13 cellular contexts compared by ENCODE assay signal in genomic region chr10:70191161-70191770, GRCh38. TPM values are rescaled to one million over a fixed set of nuclear protein-coding genes. Genes with fewer than 3 reads are reported as not detected.
DNase-seq lines count a peak whose midpoint lies in the region; ATAC-seq and TF ChIP-seq lines count a peak whose summit lies in the region.
"Had no signal": no experiment of that assay in that cellular context is flagged by ENCODE, and none has a peak within 500 bp of the region (broad histone marks: within the 10 kb centered on the region; RNA-seq: fewer than 3 reads in every experiment).

No MANE protein-coding gene starts in this region.

- H3K36me3 ChIP-seq in colonic mucosa: no peaks in the 10 kb centered on the region
- no peaks in the 10 kb centered on the region for H3K36me3 ChIP-seq in osteoblast (ENCODE audit: insufficient read depth, low read length)
- H3K36me3 ChIP-seq in OCI-LY7 (ENCODE audit: insufficient read depth, low read length): peaks cover 4% of the 10 kb centered on the region; the same call in 1 of the 2 replicates
- no peaks in the 10 kb centered on the region for H3K36me3 ChIP-seq in aorta (ENCODE audit: control insufficient read depth in 1 of 2, insufficient read depth in 2 of 2, low read length in 1 of 2)
- H3K36me3 ChIP-seq: pancreas had no signal

- H3K4me1 ChIP-seq in colonic mucosa: no peaks in the 10 kb centered on the region
- H3K4me1 ChIP-seq in osteoblast (ENCODE audit: insufficient read depth, low read length): peaks cover 56% of the 10 kb centered on the region
- no peaks in the 10 kb centered on the region for H3K4me1 ChIP-seq in OCI-LY7 (ENCODE audit: insufficient read depth, low read length, poor library complexity, severe bottlenecking)
- no peaks in the 10 kb centered on the region for H3K4me1 ChIP-seq in aorta (ENCODE audit: control insufficient read depth in 1 of 2, insufficient read depth in 2 of 2, low read length in 2 of 2)

- H3K79me2 ChIP-seq in osteoblast (ENCODE audit: insufficient read depth, low read length): no peaks in the 10 kb centered on the region
- no peaks in the 10 kb centered on the region for H3K79me2 ChIP-seq in OCI-LY7 (ENCODE audit: insufficient read depth, low read depth, low read length)

- H3K27ac ChIP-seq in colonic mucosa: peak overlapping the region; percentile 3
- H3K27ac ChIP-seq in osteoblast (ENCODE audit: low read depth, low read length): peak overlapping the region; percentile 95
- no peak overlapping the region for H3K27ac ChIP-seq in OCI-LY7 (ENCODE audit: low read depth, low read length, poor library complexity, severe bottlenecking)
- H3K27ac ChIP-seq in aorta (ENCODE audit: low read depth in 1 of 2, low read length in 2 of 2): no peak overlapping the region

- no peaks in the 10 kb centered on the region for H3K9me3 Mint-ChIP-seq in activated CD4-positive, alpha-beta T cell treated with anti-CD3 and anti-CD28 coated beads, Interleukin-2, amount 10 ng/mL, durations not matched to agents 7 days and 5 days
- H3K9me3 Mint-ChIP-seq: memory B cell had no signal

- no peaks in the 10 kb centered on the region for H3K9me2 ChIP-seq in OCI-LY7 (ENCODE audit: insufficient read depth, low read length)

- no peaks in the 10 kb centered on the region for H4K20me1 ChIP-seq in osteoblast (ENCODE audit: insufficient read depth, low read length)
- H4K20me1 ChIP-seq in OCI-LY7 (ENCODE audit: insufficient read depth, low read length): no peaks in the 10 kb centered on the region

- DNase-seq in AG20443 (ENCODE audit: low spot score): peak; percentile 26
- peak; percentile 68 for DNase-seq in OCI-M1 (lab: John Stamatoyannopoulos, UW)
- no peak for DNase-seq in colonic mucosa
- DNase-seq in osteoblast (ENCODE audit: insufficient read length, low spot score, missing footprints): no peak
- no peak for DNase-seq in activated CD4-positive, alpha-beta T cell treated with anti-CD3 and anti-CD28 coated beads, Interleukin-2, amount 10 ng/mL, durations not matched to agents 7 days and 5 days
- no peak for DNase-seq in OCI-LY7 (ENCODE audit: low spot score)
- DNase-seq in stimulated activated CD4-positive, alpha-beta T cell treated with anti-CD3 and anti-CD28 coated beads, Interleukin-4, amount 100 ng/mL, for 1 hour: no peak
- no peak for DNase-seq in aorta
- DNase-seq: activated CD4-positive, alpha-beta T cell treated with anti-CD3 and anti-CD28 coated beads, Interleukin-2, amount 50 U/mL, for 4 hours; caudate nucleus; NCI-H2081 treated with DMSO at 0.1 percent for 48 hours; pancreas had no signal

- no peak overlapping the region for H3K27ac Mint-ChIP-seq in activated CD4-positive, alpha-beta T cell treated with anti-CD3 and anti-CD28 coated beads, Interleukin-2, amount 10 ng/mL, durations not matched to agents 7 days and 5 days
- H3K27ac Mint-ChIP-seq: memory B cell had no signal

- POLR2A ChIA-PET in activated CD4-positive, alpha-beta T cell treated with anti-CD3 and anti-CD28 coated beads, Interleukin-2, amount 10 ng/mL, durations not matched to agents 7 days and 5 days (lab: Charles Lee): interaction anchor here (0.6 kb wide), 1 partner anchor 130 kb away, joined by 4 read pairs; no protein-coding TSS in a partner anchor
- POLR2A ChIA-PET in OCI-LY7 (lab: Charles Lee): interaction anchor here (1.2 kb wide), 1 partner anchor 16 kb away, joined by 3 read pairs; no protein-coding TSS in a partner anchor

- no peak overlapping the region for H3K9ac ChIP-seq in colonic mucosa (ENCODE audit: low read depth in 2 of 2, low read length in 2 of 2)

- no peak for ATAC-seq in aorta (ENCODE audit: low FRiP score)

- no peak overlapping the region for H2AFZ ChIP-seq in osteoblast (ENCODE audit: low read length)
- no peak overlapping the region for H2AFZ ChIP-seq in OCI-LY7 (ENCODE audit: low read length)

- no TSS peak for BruUV-seq in OCI-LY7 (replicated peaks; lab: Mats Ljungman, UMichigan)

- no peaks in the 10 kb centered on the region for H3K36me3 Mint-ChIP-seq in activated CD4-positive, alpha-beta T cell treated with anti-CD3 and anti-CD28 coated beads, Interleukin-2, amount 10 ng/mL, durations not matched to agents 7 days and 5 days (ENCODE audit: low read depth)
- H3K36me3 Mint-ChIP-seq: memory B cell had no signal

- H3K4me3 ChIP-seq in colonic mucosa (no peak overlapping the region), osteoblast (ENCODE audit: insufficient read depth, low read length) (peak overlapping the region; percentile 23), OCI-LY7 (ENCODE audit: low read depth, low read length, poor library complexity, severe bottlenecking) (no peak overlapping the region), aorta (ENCODE audit: low read length in 2 of 2) (no peak overlapping the region)
- H3K4me3 ChIP-seq: pancreas had no signal

- 79 to 82% methylated on average over 3 of the region's 3 CpGs for WGBS in aorta, 2 donors

- H3K4me1 Mint-ChIP-seq in activated CD4-positive, alpha-beta T cell treated with anti-CD3 and anti-CD28 coated beads, Interleukin-2, amount 10 ng/mL, durations not matched to agents 7 days and 5 days: no peaks in the 10 kb centered on the region
- H3K4me1 Mint-ChIP-seq: memory B cell had no signal

- H3K4me2 ChIP-seq in osteoblast (ENCODE audit: insufficient read depth, low read length) (peak overlapping the region; percentile 78), OCI-LY7 (ENCODE audit: low read length) (no peak overlapping the region)

- H3K27me3 ChIP-seq in colonic mucosa (no peaks in the 10 kb centered on the region), osteoblast (ENCODE audit: insufficient read depth, low read length) (no peaks in the 10 kb centered on the region), aorta (ENCODE audit: control insufficient read depth in 1 of 2, insufficient read depth in 2 of 2, low read length in 1 of 2) (no peaks in the 10 kb centered on the region)
- H3K27me3 ChIP-seq: pancreas had no signal

- intact Hi-C loops in colonic mucosa (cut with DNase I): no loop called here
- intact Hi-C loops in OCI-LY7 (cut with micrococcal nuclease; ENCODE audit: unreplicated experiment): no loop called here
- intact Hi-C loops in aorta (cut with DNase I): no loop called here

- no peak for TF ChIP-seq CTCF in colonic mucosa (IDR thresholded peaks at IDR 0.05)
- no peak for TF ChIP-seq CTCF in osteoblast (IDR thresholded peaks at IDR 0.05; ENCODE audit: extremely low read depth, low read depth, low read length)
- no peak for TF ChIP-seq CTCF in OCI-LY7 (conservative IDR thresholded peaks at IDR 0.05; ENCODE audit: low read length)

- H3K27me3 Mint-ChIP-seq in activated CD4-positive, alpha-beta T cell treated with anti-CD3 and anti-CD28 coated beads, Interleukin-2, amount 10 ng/mL, durations not matched to agents 7 days and 5 days: no peaks in the 10 kb centered on the region
- H3K27me3 Mint-ChIP-seq: memory B cell had no signal

- CTCF ChIA-PET in activated CD4-positive, alpha-beta T cell treated with anti-CD3 and anti-CD28 coated beads, Interleukin-2, amount 10 ng/mL, durations not matched to agents 7 days and 5 days (lab: Charles Lee): interaction anchor here (1.3 kb wide), 1 partner anchor 8 kb away, joined by 4 read pairs; no protein-coding TSS in a partner anchor
- CTCF ChIA-PET in OCI-LY7 (lab: Charles Lee; ENCODE audit: unreplicated experiment): interaction anchor here (0.6 kb wide), 1 partner anchor 86 kb away, joined by 3 read pairs; no protein-coding TSS in a partner anchor

- H3K9me3 ChIP-seq in colonic mucosa: no peaks in the 10 kb centered on the region
- H3K9me3 ChIP-seq in osteoblast (ENCODE audit: low read depth, low read length): no peaks in the 10 kb centered on the region
- no peaks in the 10 kb centered on the region for H3K9me3 ChIP-seq in OCI-LY7 (ENCODE audit: low read length)
- no peaks in the 10 kb centered on the region for H3K9me3 ChIP-seq in aorta (ENCODE audit: control insufficient read depth, low read length)
- H3K9me3 ChIP-seq: pancreas had no signal

- H3K4me3 Mint-ChIP-seq in activated CD4-positive, alpha-beta T cell treated with anti-CD3 and anti-CD28 coated beads, Interleukin-2, amount 10 ng/mL, durations not matched to agents 7 days and 5 days: no peak overlapping the region
- H3K4me3 Mint-ChIP-seq: memory B cell had no signal

RNA-seq across cellular contexts. Expression of gene SAR1A, which starts 21.0 kb away (rescaled TPM):
- total RNA-seq in colonic mucosa (10 to 100 TPM; 83.4 to 89.9 TPM), osteoblast (219 and 240 TPM in 2 replicates), OCI-LY7 (2022) (71.0 and 81.4 TPM in 2 replicates), aorta (100 to 1,000 TPM; 119 to 128 TPM)
- 100 to 1,000 TPM; 102 to 119 TPM for total RNA-seq in activated CD4-positive, alpha-beta T cell treated with anti-CD3 and anti-CD28 coated beads, Interleukin-2, amount 10 ng/mL, durations not matched to agents 7 days and 5 days
- 39.4 and 39.5 TPM in 2 replicates for total RNA-seq in OCI-LY7 (2014; rRNA removed; shearing (Covaris generic))
- polyA plus RNA-seq in aorta: 10 to 100 TPM; 59.2 to 61.0 TPM

RNA-seq across cellular contexts. Expression of gene PPA1, which starts 42.0 kb away (rescaled TPM):
- total RNA-seq in colonic mucosa: 100 to 1,000 TPM; 180 to 186 TPM
- 200 and 219 TPM in 2 replicates for total RNA-seq in osteoblast
- total RNA-seq in activated CD4-positive, alpha-beta T cell treated with anti-CD3 and anti-CD28 coated beads, Interleukin-2, amount 10 ng/mL, durations not matched to agents 7 days and 5 days: 100 to 1,000 TPM; 124 to 132 TPM
- total RNA-seq in OCI-LY7 (2014; rRNA removed; shearing (Covaris generic)): 215 and 221 TPM in 2 replicates
- total RNA-seq in OCI-LY7 (2022): 223 and 231 TPM in 2 replicates
- total RNA-seq in aorta: 10 to 100 TPM; 66.7 to 79.8 TPM
- polyA plus RNA-seq in aorta: 100 to 1,000 TPM; 100 to 222 TPM

RNA-seq across cellular contexts. Expression of gene TYSND1, which starts 44.8 kb away (rescaled TPM):
- total RNA-seq in colonic mucosa: 10 to 100 TPM; 13.1 to 23.8 TPM
- total RNA-seq in osteoblast: 13.0 and 15.6 TPM in 2 replicates
- 10 to 100 TPM; 11.6 to 14.3 TPM for total RNA-seq in activated CD4-positive, alpha-beta T cell treated with anti-CD3 and anti-CD28 coated beads, Interleukin-2, amount 10 ng/mL, durations not matched to agents 7 days and 5 days
- 32.5 and 33.4 TPM in 2 replicates for total RNA-seq in OCI-LY7 (2014; rRNA removed; shearing (Covaris generic))
- 47.3 and 48.1 TPM in 2 replicates for total RNA-seq in OCI-LY7 (2022)
- 10 to 100 TPM in 1 of 2 donors, 1 to 10 TPM in 1; 5.4 to 10.9 TPM for total RNA-seq in aorta
- 1 to 10 TPM; 2.1 to 9.8 TPM for polyA plus RNA-seq in aorta

RNA-seq across cellular contexts. Expression of gene AIFM2, which starts 58.6 kb away (rescaled TPM):
- 10 to 100 TPM; 15.4 to 25.7 TPM for total RNA-seq in colonic mucosa
- total RNA-seq in osteoblast: 14.4 and 14.8 TPM in 2 replicates
- 1 to 10 TPM; 2.5 to 3.3 TPM for total RNA-seq in activated CD4-positive, alpha-beta T cell treated with anti-CD3 and anti-CD28 coated beads, Interleukin-2, amount 10 ng/mL, durations not matched to agents 7 days and 5 days
- 1.1 and 1.7 TPM in 2 replicates for total RNA-seq in OCI-LY7 (2014; rRNA removed; shearing (Covaris generic))
- total RNA-seq in OCI-LY7 (2022): 2.4 and 2.6 TPM in 2 replicates
- total RNA-seq in aorta: 10 to 100 TPM; 15.0 to 15.5 TPM
- 10 to 100 TPM; 12.1 to 12.6 TPM for polyA plus RNA-seq in aorta

Comparison
In these comparisons a context has a peak if more than half of its experiments do, and no peak if none do; other contexts are left out.
1. DNase-seq: peak in AG20443 (single experiment) and OCI-M1 (single experiment); none in colonic mucosa (single experiment), osteoblast (single experiment), activated CD4-positive, alpha-beta T cell treated with anti-CD3 and anti-CD28 coated beads, Interleukin-2, amount 10 ng/mL, durations not matched to agents 7 days and 5 days (single experiment), OCI-LY7 (single experiment), stimulated activated CD4-positive, alpha-beta T cell treated with anti-CD3 and anti-CD28 coated beads, Interleukin-4, amount 100 ng/mL, for 1 hour (single experiment) and aorta (0 of 2).
2. H3K27ac ChIP-seq: peak in colonic mucosa (single experiment) and osteoblast (single experiment); none in OCI-LY7 (single experiment) and aorta (0 of 2).